Comparison of ENCODE assay signal across 8 cellular contexts in the genomic region with DNA sequence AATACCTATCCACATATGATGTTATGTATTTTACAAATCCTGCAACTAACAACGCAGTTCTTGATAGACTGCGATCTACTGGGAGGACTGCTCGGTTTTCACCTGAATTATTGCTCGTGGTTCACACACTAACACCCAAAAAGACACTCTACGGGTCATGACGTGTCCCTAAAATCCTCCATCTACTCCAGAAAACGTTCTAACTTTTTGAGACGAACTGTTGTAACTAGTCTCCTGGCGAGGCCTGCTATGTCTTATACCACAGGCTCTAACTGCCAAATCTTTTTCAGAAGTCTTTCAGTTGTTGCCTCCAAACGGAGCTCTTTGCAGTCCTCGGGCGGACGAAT.
DNase-seq lines count a peak whose midpoint lies in the region; ATAC-seq and TF ChIP-seq lines count a peak whose summit lies in the region.

No MANE protein-coding gene starts in this region.

- no peak for TF ChIP-seq EP300 in SK-N-SH (IDR thresholded peaks at IDR 0.05; ENCODE audit: borderline replicate concordance in 1 of 2, low read depth in 1 of 2, low read length in 1 of 2)

- peak overlapping the region; percentile 96 for H3K27ac ChIP-seq in SK-N-SH (ENCODE audit: low read depth in 2 of 2, low read length in 1 of 2)

- WGBS in SK-N-SH (ENCODE audit: low lambda C conversion rate), result 12% methylated on average over 13 of the region's 13 CpGs

- H3K4me1 Mint-ChIP-seq in activated T-helper 1 cell treated with anti-CD3 and anti-CD28 coated beads, Interleukin-12 subunit alpha, Interleukin-12 subunit beta, Interleukin-2, Interleukin-4 antibody, amounts not matched to agents 30 ng/mL and 10 ng/mL and 1 ng/mL, durations not matched to agents 14 hours and 24 hours and 36 hours (ENCODE audit: low read depth), result peaks cover 45% of the 10 kb centered on the region
- H3K4me1 Mint-ChIP-seq in immature natural killer cell, result peaks cover 34 to 55% of the 10 kb centered on the region in 2 donors

- peaks cover 22% of the 10 kb centered on the region for H3K36me3 Mint-ChIP-seq in activated T-helper 1 cell treated with anti-CD3 and anti-CD28 coated beads, Interleukin-12 subunit alpha, Interleukin-12 subunit beta, Interleukin-2, Interleukin-4 antibody, amounts not matched to agents 30 ng/mL and 10 ng/mL and 1 ng/mL, durations not matched to agents 14 hours and 24 hours and 36 hours (ENCODE audit: low read depth)
- peaks cover 0 to 4% (median 0%) of the 10 kb centered on the region in 3 donors for H3K36me3 Mint-ChIP-seq in immature natural killer cell

- H3K79me2 ChIP-seq in SK-N-SH (ENCODE audit: insufficient read depth), result peaks cover 37% of the 10 kb centered on the region

- peaks cover 4% of the 10 kb centered on the region for H3K9me3 Mint-ChIP-seq in activated T-helper 1 cell treated with anti-CD3 and anti-CD28 coated beads, Interleukin-12 subunit alpha, Interleukin-12 subunit beta, Interleukin-2, Interleukin-4 antibody, amounts not matched to agents 30 ng/mL and 10 ng/mL and 1 ng/mL, durations not matched to agents 14 hours and 24 hours and 36 hours
- peaks cover 0 to 2% (median 0%) of the 10 kb centered on the region in 6 donors for H3K9me3 Mint-ChIP-seq in immature natural killer cell

- peaks cover 13% of the 10 kb centered on the region for H3F3A ChIP-seq in SK-N-SH (replicated peaks; ENCODE audit: insufficient read depth)

- no peaks in the 10 kb centered on the region for H3K27me3 Mint-ChIP-seq in activated T-helper 1 cell treated with anti-CD3 and anti-CD28 coated beads, Interleukin-12 subunit alpha, Interleukin-12 subunit beta, Interleukin-2, Interleukin-4 antibody, amounts not matched to agents 30 ng/mL and 10 ng/mL and 1 ng/mL, durations not matched to agents 14 hours and 24 hours and 36 hours (ENCODE audit: insufficient read depth)
- peaks cover 10 to 32% (median 28%) of the 10 kb centered on the region in 3 donors for H3K27me3 Mint-ChIP-seq in immature natural killer cell (ENCODE audit: low read depth in 3 of 3)

- H3K4me2 ChIP-seq in SK-N-SH, result peak overlapping the region; percentile 79

- no peak for TF ChIP-seq CTCF in SK-N-SH (IDR thresholded peaks at IDR 0.05)

- peaks cover 11 to 14% of the 10 kb centered on the region in 2 experiments; a peak in 3 of 4 replicates for H3K4me1 ChIP-seq in SK-N-SH (ENCODE audit: control insufficient read depth in 1 of 2, insufficient read depth in 2 of 2, low read depth in 1 of 2, low read length in 1 of 2)

- H2AFZ ChIP-seq in SK-N-SH (ENCODE audit: low read depth), result peak overlapping the region; percentile 19; the same call in 1 of the 2 replicates

- peaks cover 0 to 3% of the 10 kb centered on the region in 2 experiments for H3K36me3 ChIP-seq in SK-N-SH (replicated peaks in 1 of 2; ENCODE audit: control insufficient read depth in 1 of 2, insufficient read depth in 2 of 2, low read length in 1 of 2)

- ATAC-seq in SK-N-SH treated with all-trans-retinoic acid at 6 μM for 48 hours (no peak), esophagus mucosa (no peak)

- H3K9ac ChIP-seq in SK-N-SH, result peak overlapping the region; percentile 80

- peak overlapping the region; percentile 81 to 90 for H3K4me3 ChIP-seq in SK-N-SH (ENCODE audit: low read depth in 2 of 2, low read length in 1 of 2)

- peak overlapping the region; percentile 88 for H3K4me3 Mint-ChIP-seq in activated T-helper 1 cell treated with anti-CD3 and anti-CD28 coated beads, Interleukin-12 subunit alpha, Interleukin-12 subunit beta, Interleukin-2, Interleukin-4 antibody, amounts not matched to agents 30 ng/mL and 10 ng/mL and 1 ng/mL, durations not matched to agents 14 hours and 24 hours and 36 hours
- H3K4me3 Mint-ChIP-seq in immature natural killer cell, result peak overlapping the region; percentile 89 to 97 (median 90)

- CTCF ChIA-PET in SK-N-SH (lab: Yijun Ruan, JAX), result interaction anchor here (1.4 to 3.3 kb wide), 2 partner anchors 39 to 43 kb away, joined by 3 to 18 read pairs; no protein-coding TSS in a partner anchor

- H3K9me2 ChIP-seq in SK-N-SH, result no peaks in the 10 kb centered on the region

- no peaks in the 10 kb centered on the region for H4K20me1 ChIP-seq in SK-N-SH (ENCODE audit: insufficient read depth)

- TF ChIP-seq RAD21 in SK-N-SH (IDR thresholded peaks at IDR 0.05; ENCODE audit: low read length), result no peak

- POLR2A ChIA-PET in SK-N-SH (lab: Yijun Ruan, JAX), result interaction anchor here (1.2 kb wide), 1 partner anchor 11 kb away, joined by 4 read pairs; no protein-coding TSS in a partner anchor

- intact Hi-C loops in activated T-helper 1 cell treated with anti-CD3 and anti-CD28 coated beads, Interleukin-12 subunit alpha, Interleukin-12 subunit beta, Interleukin-2, Interleukin-4 antibody, amounts not matched to agents 30 ng/mL and 10 ng/mL and 1 ng/mL, durations not matched to agents 14 hours and 24 hours and 36 hours (cut with micrococcal nuclease), result loop anchor here (2.0 kb wide), 1 partner anchor 17 kb away; no protein-coding TSS in a partner anchor

- H3K27ac Mint-ChIP-seq in activated T-helper 1 cell treated with anti-CD3 and anti-CD28 coated beads, Interleukin-12 subunit alpha, Interleukin-12 subunit beta, Interleukin-2, Interleukin-4 antibody, amounts not matched to agents 30 ng/mL and 10 ng/mL and 1 ng/mL, durations not matched to agents 14 hours and 24 hours and 36 hours, result peak overlapping the region; percentile 91
- peak overlapping the region; percentile 92 to 99 (median 96) for H3K27ac Mint-ChIP-seq in immature natural killer cell

- no peaks in the 10 kb centered on the region for H3K9me3 ChIP-seq in SK-N-SH

- DNase-seq in SK-N-SH (no peak), immature natural killer cell (no peak), superior temporal gyrus (ENCODE audit: extremely low spot score) (peak; percentile 79), NCI-H1436 treated with DMSO at 0.1 percent for 48 hours (lab: John Stamatoyannopoulos, UW) (no peak)
- no peak for DNase-seq in activated T-helper 1 cell treated with anti-CD3 and anti-CD28 coated beads, Interleukin-12 subunit alpha, Interleukin-12 subunit beta, Interleukin-2, Interleukin-4 antibody, amounts not matched to agents 30 ng/mL and 10 ng/mL and 1 ng/mL, durations not matched to agents 14 hours and 24 hours and 36 hours (ENCODE audit: low spot score)
- DNase-seq in activated CD8-positive, alpha-beta memory T cell treated with anti-CD3 and anti-CD28 coated beads, Interleukin-2, amount 50 U/mL, for 4 hours, result no peak

- no peaks in the 10 kb centered on the region for H3K27me3 ChIP-seq in SK-N-SH (ENCODE audit: insufficient read depth)

TF ChIP-seq in SK-N-SH, 30 proteins besides CTCF, POLR2A, EP300 and RAD21 (continues in another document):
- no peak for TF ChIP-seq MXI1 (IDR thresholded peaks at IDR 0.05; ENCODE audit: low read depth, low read length)
- TF ChIP-seq, protein P1, sequence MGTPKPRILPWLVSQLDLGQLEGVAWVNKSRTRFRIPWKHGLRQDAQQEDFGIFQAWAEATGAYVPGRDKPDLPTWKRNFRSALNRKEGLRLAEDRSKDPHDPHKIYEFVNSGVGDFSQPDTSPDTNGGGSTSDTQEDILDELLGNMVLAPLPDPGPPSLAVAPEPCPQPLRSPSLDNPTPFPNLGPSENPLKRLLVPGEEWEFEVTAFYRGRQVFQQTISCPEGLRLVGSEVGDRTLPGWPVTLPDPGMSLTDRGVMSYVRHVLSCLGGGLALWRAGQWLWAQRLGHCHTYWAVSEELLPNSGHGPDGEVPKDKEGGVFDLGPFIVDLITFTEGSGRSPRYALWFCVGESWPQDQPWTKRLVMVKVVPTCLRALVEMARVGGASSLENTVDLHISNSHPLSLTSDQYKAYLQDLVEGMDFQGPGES (IDR thresholded peaks at IDR 0.05; ENCODE audit: low read depth, low read length), result no peak
- no peak for TF ChIP-seq FOSL2 (IDR thresholded peaks at IDR 0.05; ENCODE audit: borderline replicate concordance, low read depth)
- TF ChIP-seq RCOR1 (IDR thresholded peaks at IDR 0.05; ENCODE audit: low read length), result no peak
- TF ChIP-seq MEF2A (IDR thresholded peaks at IDR 0.05; ENCODE audit: borderline replicate concordance, low read depth), result no peak
- no peak for TF ChIP-seq YY1 (IDR thresholded peaks at IDR 0.05; ENCODE audit: low read depth)

TF ChIP-seq in SK-N-SH treated with all-trans-retinoic acid at 6 μM for 48 hours, 23 proteins besides CTCF, POLR2A, EP300 and RAD21:
- no peak for TF ChIP-seq ZFP3 (CRISPR knock-in tag; IDR thresholded peaks at IDR 0.05)
- TF ChIP-seq, protein P2, sequence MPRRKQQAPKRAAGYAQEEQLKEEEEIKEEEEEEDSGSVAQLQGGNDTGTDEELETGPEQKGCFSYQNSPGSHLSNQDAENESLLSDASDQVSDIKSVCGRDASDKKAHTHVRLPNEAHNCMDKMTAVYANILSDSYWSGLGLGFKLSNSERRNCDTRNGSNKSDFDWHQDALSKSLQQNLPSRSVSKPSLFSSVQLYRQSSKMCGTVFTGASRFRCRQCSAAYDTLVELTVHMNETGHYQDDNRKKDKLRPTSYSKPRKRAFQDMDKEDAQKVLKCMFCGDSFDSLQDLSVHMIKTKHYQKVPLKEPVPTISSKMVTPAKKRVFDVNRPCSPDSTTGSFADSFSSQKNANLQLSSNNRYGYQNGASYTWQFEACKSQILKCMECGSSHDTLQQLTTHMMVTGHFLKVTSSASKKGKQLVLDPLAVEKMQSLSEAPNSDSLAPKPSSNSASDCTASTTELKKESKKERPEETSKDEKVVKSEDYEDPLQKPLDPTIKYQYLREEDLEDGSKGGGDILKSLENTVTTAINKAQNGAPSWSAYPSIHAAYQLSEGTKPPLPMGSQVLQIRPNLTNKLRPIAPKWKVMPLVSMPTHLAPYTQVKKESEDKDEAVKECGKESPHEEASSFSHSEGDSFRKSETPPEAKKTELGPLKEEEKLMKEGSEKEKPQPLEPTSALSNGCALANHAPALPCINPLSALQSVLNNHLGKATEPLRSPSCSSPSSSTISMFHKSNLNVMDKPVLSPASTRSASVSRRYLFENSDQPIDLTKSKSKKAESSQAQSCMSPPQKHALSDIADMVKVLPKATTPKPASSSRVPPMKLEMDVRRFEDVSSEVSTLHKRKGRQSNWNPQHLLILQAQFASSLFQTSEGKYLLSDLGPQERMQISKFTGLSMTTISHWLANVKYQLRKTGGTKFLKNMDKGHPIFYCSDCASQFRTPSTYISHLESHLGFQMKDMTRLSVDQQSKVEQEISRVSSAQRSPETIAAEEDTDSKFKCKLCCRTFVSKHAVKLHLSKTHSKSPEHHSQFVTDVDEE (CRISPR knock-in tag; IDR thresholded peaks at IDR 0.05), result no peak
TF ChIP-seq in SK-N-SH treated with all-trans-retinoic acid at 6 μM for 48 hours: peak in this region for 0.
